11 cellular contexts compared by ENCODE assay signal in genomic region chr10:124733566-124734245, GRCh38. TPM values are rescaled to one million over a fixed set of nuclear protein-coding genes. Genes with fewer than 3 reads are reported as not detected.
DNase-seq lines count a peak whose midpoint lies in the region; ATAC-seq and TF ChIP-seq lines count a peak whose summit lies in the region.
"Had no signal": no experiment of that assay in that cellular context is flagged by ENCODE, and none has a peak within 500 bp of the region (broad histone marks: within the 10 kb centered on the region; RNA-seq: fewer than 3 reads in every experiment).

No MANE protein-coding gene starts in this region.

- peak overlapping the region in 4 of 5 donors; percentile 17 to 54 (median 50) for H3K9ac ChIP-seq in subcutaneous abdominal adipose tissue (ENCODE audit: low read length in 5 of 5)

- no peaks in the 10 kb centered on the region for H3K27me3 Mint-ChIP-seq in T-helper 1 cell treated with Interleukin-12 subunit alpha and Interleukin-12 subunit beta and Interleukin-4 antibody, amounts not matched to agents 30 μg/mL and 1 μg/mL, for 36 hours (ENCODE audit: low read depth)

- ATAC-seq in lung (ENCODE audit: insufficient read depth, low FRiP score), result no peak

- peaks cover 36% of the 10 kb centered on the region for H3K36me3 Mint-ChIP-seq in T-helper 1 cell treated with Interleukin-12 subunit alpha and Interleukin-12 subunit beta and Interleukin-4 antibody, amounts not matched to agents 30 μg/mL and 1 μg/mL, for 36 hours (ENCODE audit: low read depth)

- peaks cover 53% of the 10 kb centered on the region for H3K4me1 Mint-ChIP-seq in T-helper 1 cell treated with Interleukin-12 subunit alpha and Interleukin-12 subunit beta and Interleukin-4 antibody, amounts not matched to agents 30 μg/mL and 1 μg/mL, for 36 hours (ENCODE audit: low read depth)

- H3K4me1 ChIP-seq in lung (ENCODE audit: control insufficient read depth in 2 of 2, insufficient read depth in 2 of 2, low read length in 2 of 2) (peaks cover 32 to 65% of the 10 kb centered on the region in 2 donors), subcutaneous abdominal adipose tissue (ENCODE audit: control insufficient read depth in 5 of 5, insufficient read depth in 5 of 5, low read length in 5 of 5) (peaks cover 41 to 94% (median 86%) of the 10 kb centered on the region in 5 donors)

- H3K27ac Mint-ChIP-seq in T-helper 1 cell treated with Interleukin-12 subunit alpha and Interleukin-12 subunit beta and Interleukin-4 antibody, amounts not matched to agents 30 μg/mL and 1 μg/mL, for 36 hours, result peak overlapping the region; percentile 76

- no peak for DNase-seq in T-helper 1 cell
- peak; percentile 24 for DNase-seq in amniotic epithelial cell (ENCODE audit: low read depth)
- DNase-seq in lung (ENCODE audit: low spot score), result no peak
- DNase-seq in DMS 273 (lab: John Stamatoyannopoulos, UW; ENCODE audit: unreplicated experiment), result no peak
- DNase-seq in ureter (ENCODE audit: low spot score), result no peak
- DNase-seq in NOMO-1 treated with DMSO at 0.1 percent for 48 hours (lab: John Stamatoyannopoulos, UW; ENCODE audit: unreplicated experiment), result no peak
- DNase-seq: NCI-H1105 treated with DMSO at 0.1 percent for 48 hours, SW 1271 had no signal

- peaks cover 0 to 2% of the 10 kb centered on the region in 2 donors for H3K36me3 ChIP-seq in lung (ENCODE audit: control insufficient read depth in 2 of 2, insufficient read depth in 2 of 2, low read length in 2 of 2)
- peaks cover 0 to 8% (median 0%) of the 10 kb centered on the region in 5 donors for H3K36me3 ChIP-seq in subcutaneous abdominal adipose tissue (ENCODE audit: control insufficient read depth in 5 of 5, insufficient read depth in 5 of 5, low read length in 5 of 5)

- TF ChIP-seq CTCF in lung (IDR thresholded peaks at IDR 0.05; ENCODE audit: control extremely low read depth, extremely low read depth), result no peak

- no peak overlapping the region for H3K4me3 Mint-ChIP-seq in T-helper 1 cell treated with Interleukin-12 subunit alpha and Interleukin-12 subunit beta and Interleukin-4 antibody, amounts not matched to agents 30 μg/mL and 1 μg/mL, for 36 hours

- 60 to 77% methylated on average over 13 of the region's 13 CpGs for WGBS in lung, 2 donors

- no peaks in the 10 kb centered on the region for H3K9me3 ChIP-seq in lung (ENCODE audit: control insufficient read depth in 2 of 2, insufficient read depth in 1 of 2, low read length in 1 of 2)
- H3K9me3 ChIP-seq in subcutaneous abdominal adipose tissue (ENCODE audit: control insufficient read depth in 5 of 5, low read length in 5 of 5), result no peaks in the 10 kb centered on the region

- no peaks in the 10 kb centered on the region for H3K27me3 ChIP-seq in lung (ENCODE audit: control insufficient read depth, insufficient read depth)
- H3K27me3 ChIP-seq in subcutaneous abdominal adipose tissue (ENCODE audit: control insufficient read depth in 5 of 5, insufficient read depth in 4 of 5, low read length in 5 of 5), result no peaks in the 10 kb centered on the region

- H3K4me3 ChIP-seq in lung, result no peak overlapping the region
- no peak overlapping the region for H3K4me3 ChIP-seq in subcutaneous abdominal adipose tissue (ENCODE audit: low read depth in 1 of 5, low read length in 5 of 5)

- H3K9me3 Mint-ChIP-seq in T-helper 1 cell treated with Interleukin-12 subunit alpha and Interleukin-12 subunit beta and Interleukin-4 antibody, amounts not matched to agents 30 μg/mL and 1 μg/mL, for 36 hours, result no peaks in the 10 kb centered on the region

- peak overlapping the region; percentile 68 to 90 for H3K27ac ChIP-seq in lung (ENCODE audit: low read depth in 1 of 2, low read length in 1 of 2)
- peak overlapping the region; percentile 90 for H3K27ac ChIP-seq in subcutaneous abdominal adipose tissue (ENCODE audit: low read depth, low read length)
- H3K27ac ChIP-seq: 22Rv1 had no signal

RNA-seq across cellular contexts. Expression of gene FAM53B, which starts 10.5 kb away (rescaled TPM):
- total RNA-seq in lung (10 to 100 TPM; 21.0 to 45.4 TPM), ureter (38.8 TPM)
- 10 to 100 TPM; 14.6 to 15.3 TPM for polyA plus RNA-seq in lung

RNA-seq across cellular contexts. Expression of gene EEF1AKMT2, which starts 58.0 kb away (rescaled TPM):
- total RNA-seq in lung (10 to 100 TPM; 15.1 to 37.9 TPM), ureter (23.3 TPM)
- 10 to 100 TPM in 1 of 2 donors, 1 to 10 TPM in 1; 9.0 to 16.8 TPM for polyA plus RNA-seq in lung
